ENCODE assay signal across 8 cellular contexts in the genomic region with DNA sequence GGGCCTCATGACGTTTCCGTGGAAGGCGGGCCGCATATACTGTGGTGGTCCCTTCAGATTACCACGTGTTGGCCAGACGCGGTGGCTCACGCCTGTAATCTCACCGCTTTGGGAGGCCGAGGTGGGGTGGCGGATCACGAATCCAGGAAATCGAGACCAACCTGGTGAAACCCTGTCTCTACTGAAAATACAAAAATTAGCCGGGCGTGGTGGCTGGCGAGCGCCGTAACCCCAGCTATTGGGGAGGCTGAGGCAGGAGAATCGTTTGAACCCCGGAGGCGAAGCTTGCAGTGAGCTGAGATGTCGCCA. TPM values are rescaled to one million over a fixed set of nuclear protein-coding genes. Genes with fewer than 3 reads are reported as not detected.
A peak's percentile ranks its signal among the peaks of the same experiment; 100 is the strongest.
DNase-seq lines count a peak whose midpoint lies in the region; ATAC-seq and TF ChIP-seq lines count a peak whose summit lies in the region.

No MANE protein-coding gene starts in this region.

- no peak for TF ChIP-seq CTCF in colonic mucosa (IDR thresholded peaks at IDR 0.05)

- H3K27ac ChIP-seq in ACC112 (ENCODE audit: low read depth, low read length) (peak overlapping the region; percentile 53; the same call in 1 of the 2 replicates), colonic mucosa (peak overlapping the region; percentile 87)
- peak overlapping the region; percentile 64 for H3K27ac ChIP-seq in naive thymus-derived CD4-positive, alpha-beta T cell (ENCODE audit: low read depth, low read length)

- H3K36me3 ChIP-seq in ACC112 (ENCODE audit: insufficient read depth, low read length): no peaks in the 10 kb centered on the region
- H3K36me3 ChIP-seq in colonic mucosa: no peaks in the 10 kb centered on the region
- H3K36me3 ChIP-seq in naive thymus-derived CD4-positive, alpha-beta T cell (ENCODE audit: control insufficient read depth in 2 of 3, insufficient read depth in 3 of 3, low read length in 3 of 3): no peaks in the 10 kb centered on the region

- ATAC-seq in naive thymus-derived CD4-positive, alpha-beta T cell: no peak
- ATAC-seq in HG03521 (IDR thresholded peaks at IDR 0.05; ENCODE audit: unreplicated experiment) (no peak), HG03439 (IDR thresholded peaks at IDR 0.05; ENCODE audit: unreplicated experiment) (no peak)

- POLR2A ChIA-PET in naive thymus-derived CD4-positive, alpha-beta T cell (lab: Charles Lee): interaction anchor here (1.0 to 3.5 kb wide), 2 partner anchors 14 to 83 kb away, joined by 3 to 14 read pairs; no protein-coding TSS in a partner anchor

- H3K4me3 ChIP-seq in ACC112 (ENCODE audit: low read depth, low read length) (peak overlapping the region; percentile 82), colonic mucosa (peak overlapping the region; percentile 73)
- H3K4me3 ChIP-seq in naive thymus-derived CD4-positive, alpha-beta T cell (ENCODE audit: low read length): peak overlapping the region; percentile 60

- CTCF ChIA-PET in naive thymus-derived CD4-positive, alpha-beta T cell (lab: Charles Lee): interaction anchor here (1.2 to 1.5 kb wide), 3 partner anchors 14 to 77 kb away, joined by 4 to 5 read pairs (median 4); a partner anchor contains a TSS

- H3K9me3 ChIP-seq in colonic mucosa: no peaks in the 10 kb centered on the region
- H3K9me3 ChIP-seq in naive thymus-derived CD4-positive, alpha-beta T cell (ENCODE audit: control insufficient read depth in 2 of 3, low read length in 3 of 3): no peaks in the 10 kb centered on the region

- H3K4me3 Mint-ChIP-seq in IgD-negative memory B cell: peak overlapping the region; percentile 85 to 94 (median 90)
- H3K4me3 Mint-ChIP-seq in naive thymus-derived CD4-positive, alpha-beta T cell: peak overlapping the region; percentile 74 to 88 (median 80)

- H3K36me3 Mint-ChIP-seq in IgD-negative memory B cell: peaks cover 4% of the 10 kb centered on the region
- H3K36me3 Mint-ChIP-seq in naive thymus-derived CD4-positive, alpha-beta T cell: no peaks in the 10 kb centered on the region

- H3K27ac Mint-ChIP-seq in IgD-negative memory B cell: peak overlapping the region in 2 of 3 donors; percentile 31 to 80
- H3K27ac Mint-ChIP-seq in naive thymus-derived CD4-positive, alpha-beta T cell: peak overlapping the region in 7 of 9 donors; percentile 22 to 88 (median 55)

- intact Hi-C loops in colonic mucosa (cut with DNase I): loop anchor here (2.0 kb wide), 1 partner anchor 53 kb away; no protein-coding TSS in a partner anchor
- intact Hi-C loops in naive thymus-derived CD4-positive, alpha-beta T cell (cut with micrococcal nuclease): loop anchor here (1.0 to 10.0 kb wide), 10 partner anchors 13 to 673 kb away; a partner anchor contains a TSS

- H3K4me1 Mint-ChIP-seq in IgD-negative memory B cell: peaks cover 12 to 19% (median 19%) of the 10 kb centered on the region in 3 donors
- H3K4me1 Mint-ChIP-seq in naive thymus-derived CD4-positive, alpha-beta T cell: peaks cover 5 to 15% (median 9%) of the 10 kb centered on the region in 7 donors

- H3K4me1 ChIP-seq in ACC112 (ENCODE audit: control insufficient read depth, insufficient read depth, low read length, unreplicated experiment): peaks cover 13% of the 10 kb centered on the region
- H3K4me1 ChIP-seq in colonic mucosa: peaks cover 3% of the 10 kb centered on the region
- H3K4me1 ChIP-seq in naive thymus-derived CD4-positive, alpha-beta T cell (ENCODE audit: control insufficient read depth in 2 of 2, insufficient read depth in 2 of 2, low read length in 2 of 2): peaks cover 0 to 4% of the 10 kb centered on the region in 2 donors

- no peaks in the 10 kb centered on the region for H3K79me2 ChIP-seq in ACC112 (ENCODE audit: control insufficient read depth, insufficient read depth, low read length, unreplicated experiment)

- peak overlapping the region; percentile 72 for H2AFZ ChIP-seq in ACC112 (ENCODE audit: low read length, unreplicated experiment)

- peaks cover 8% of the 10 kb centered on the region for H3K27me3 Mint-ChIP-seq in IgD-negative memory B cell
- H3K27me3 Mint-ChIP-seq in naive thymus-derived CD4-positive, alpha-beta T cell: peaks cover 0 to 33% (median 0%) of the 10 kb centered on the region in 5 donors

- peak overlapping the region; percentile 78 to 95 for H3K9ac ChIP-seq in colonic mucosa (ENCODE audit: low read depth in 2 of 2, low read length in 2 of 2)

- no peaks in the 10 kb centered on the region for H3K27me3 ChIP-seq in ACC112 (ENCODE audit: insufficient read depth, low read length)
- H3K27me3 ChIP-seq in colonic mucosa: no peaks in the 10 kb centered on the region
- no peaks in the 10 kb centered on the region for H3K27me3 ChIP-seq in naive thymus-derived CD4-positive, alpha-beta T cell (ENCODE audit: control insufficient read depth in 2 of 2, insufficient read depth in 2 of 2, low read length in 2 of 2)

- DNase-seq in colonic mucosa: no peak
- no peak for DNase-seq in naive thymus-derived CD4-positive, alpha-beta T cell
- DNase-seq in NCI-H1092 treated with DMSO at 0.1 percent for 48 hours (lab: John Stamatoyannopoulos, UW): no peak
- no peak for DNase-seq in germinal center (ENCODE audit: low spot score)

- H3K9me3 Mint-ChIP-seq in IgD-negative memory B cell: no peaks in the 10 kb centered on the region
- H3K9me3 Mint-ChIP-seq in naive thymus-derived CD4-positive, alpha-beta T cell: no peaks in the 10 kb centered on the region

RNA-seq across cellular contexts. Expression of a gene that starts 0.9 kb away (rescaled TPM):
- polyA plus RNA-seq in IgD-negative memory B cell: 1.2 TPM
- total RNA-seq in colonic mucosa: 1 to 10 TPM; 2.4 to 4.0 TPM
- 1 to 10 TPM; 2.1 to 4.0 (median 2.8) TPM for total RNA-seq in naive thymus-derived CD4-positive, alpha-beta T cell
- under 1 TPM; 0.19 to 0.61 TPM for polyA plus RNA-seq in naive thymus-derived CD4-positive, alpha-beta T cell

RNA-seq across cellular contexts. Expression of a gene that starts 15.5 kb away (rescaled TPM):
- polyA plus RNA-seq in IgD-negative memory B cell: 27.0 TPM
- total RNA-seq in colonic mucosa: 10 to 100 TPM; 34.1 to 55.9 TPM
- 10 to 100 TPM; 57.8 to 88.1 (median 78.1) TPM for total RNA-seq in naive thymus-derived CD4-positive, alpha-beta T cell
- 10 to 100 TPM; 17.0 to 38.8 TPM for polyA plus RNA-seq in naive thymus-derived CD4-positive, alpha-beta T cell

RNA-seq across cellular contexts. Expression of a gene that starts 20.2 kb away (rescaled TPM):
- polyA plus RNA-seq in IgD-negative memory B cell: 2.7 TPM
- total RNA-seq in colonic mucosa: 100 to 1,000 TPM; 270 to 339 TPM
- 100 to 1,000 TPM in 1 of 5 experiments, 10 to 100 TPM in 2, 1 to 10 TPM in 2; 2.9 to 138 (median 12.6) TPM for total RNA-seq in naive thymus-derived CD4-positive, alpha-beta T cell
- polyA plus RNA-seq in naive thymus-derived CD4-positive, alpha-beta T cell: under 1 TPM; 0.05 to 0.32 TPM

RNA-seq across cellular contexts. Expression of a gene that starts 57.5 kb away (rescaled TPM):
- polyA plus RNA-seq in IgD-negative memory B cell: 0.59 TPM
- total RNA-seq in colonic mucosa: 1 to 10 TPM; 1.3 to 1.9 TPM
- total RNA-seq in naive thymus-derived CD4-positive, alpha-beta T cell: 10 to 100 TPM in 1 of 5 experiments, 1 to 10 TPM in 4; 1.3 to 22.9 (median 4.5) TPM
- under 1 TPM; 0.13 to 0.19 TPM for polyA plus RNA-seq in naive thymus-derived CD4-positive, alpha-beta T cell
